Comparison of ENCODE assay signal across 11 cellular contexts in genomic region chr10:8026349-8027259, GRCh38. TPM values are rescaled to one million over a fixed set of nuclear protein-coding genes. Genes with fewer than 3 reads are reported as not detected.
A peak's percentile ranks its signal among the peaks of the same experiment; 100 is the strongest.
DNase-seq lines count a peak whose midpoint lies in the region; ATAC-seq and TF ChIP-seq lines count a peak whose summit lies in the region.
"Had no signal": no experiment of that assay in that cellular context is flagged by ENCODE, and none has a peak within 500 bp of the region (broad histone marks: within the 10 kb centered on the region; RNA-seq: fewer than 3 reads in every experiment).

No MANE protein-coding gene starts in this region.

- no peak for ATAC-seq in mucosa of descending colon

- H3K27me3 ChIP-seq in mesendoderm (ENCODE audit: insufficient read depth, low read length, poor library complexity) = no peaks in the 10 kb centered on the region

- no peak overlapping the region for H2BK15ac ChIP-seq in mesendoderm (replicated peaks; ENCODE audit: low read depth)

- TF ChIP-seq CTCF in HEK293 (tag by site-specific recombination; IDR thresholded peaks at IDR 0.05) (no peak), mucosa of descending colon (IDR thresholded peaks at IDR 0.05) (no peak)

- H2AK5ac ChIP-seq in mesendoderm (ENCODE audit: low read length) = no peak overlapping the region

- H3K4me1 ChIP-seq in HEK293 (ENCODE audit: control insufficient read depth, insufficient read depth, low read length) (no peaks in the 10 kb centered on the region), mesendoderm (ENCODE audit: control insufficient read depth, low read depth, low read length) (peaks cover 3% of the 10 kb centered on the region), mucosa of descending colon (ENCODE audit: low read depth) (no peaks in the 10 kb centered on the region)

- H3K27ac ChIP-seq in HEK293 (ENCODE audit: extremely low read depth, low read depth, low read length) = no peak overlapping the region
- H3K27ac ChIP-seq in mesendoderm (ENCODE audit: low read depth, low read length) = peak overlapping the region; percentile 40
- H3K27ac ChIP-seq: 22Rv1 had no signal

- H3K4me2 ChIP-seq in mesendoderm (ENCODE audit: low read length) = peak overlapping the region; percentile 12

- no peaks in the 10 kb centered on the region for H3K79me2 ChIP-seq in mesendoderm (ENCODE audit: control insufficient read depth, insufficient read depth, low read length)

- peaks cover 11% of the 10 kb centered on the region for H3K27me3 Mint-ChIP-seq in activated naive CD8-positive, alpha-beta T cell

- no peak overlapping the region for H2BK120ac ChIP-seq in mesendoderm (ENCODE audit: low read depth, low read length)

- H3K9me3 ChIP-seq in HEK293 (ENCODE audit: control insufficient read depth, insufficient read depth, low read depth, low read length) (no peaks in the 10 kb centered on the region), mucosa of descending colon (no peaks in the 10 kb centered on the region)

- POLR2A ChIA-PET in HEK293 (lab: Yijun Ruan, JAX) = interaction anchor here (0.6 kb wide), 1 partner anchor 78 kb away, joined by 5 read pairs; no protein-coding TSS in a partner anchor

- WGBS in mesendoderm (ENCODE audit: extremely low coverage, insufficient coverage, low lambda C conversion rate) = no CpG with 5 or more reads among the region's 17 CpGs

- intact Hi-C loops in mucosa of descending colon (cut with DNase I, micrococcal nuclease) = no loop called here

- no peak overlapping the region for H4K5ac ChIP-seq in mesendoderm (ENCODE audit: low read length)

- H3K4me3 Mint-ChIP-seq in activated naive CD8-positive, alpha-beta T cell = peak overlapping the region; percentile 61

- no peak overlapping the region for H3K4ac ChIP-seq in mesendoderm (ENCODE audit: low read depth, low read length)

- H3K36me3 ChIP-seq in HEK293 (ENCODE audit: control insufficient read depth in 2 of 2, insufficient read depth in 1 of 2, low read length in 2 of 2) (no peaks in the 10 kb centered on the region), mesendoderm (ENCODE audit: control insufficient read depth, insufficient read depth, low read length) (no peaks in the 10 kb centered on the region), mucosa of descending colon (ENCODE audit: low read depth) (no peaks in the 10 kb centered on the region)

- no peak overlapping the region for H3K9ac ChIP-seq in mesendoderm (ENCODE audit: low read length)

- H3K4me3 ChIP-seq in HEK293 (ENCODE audit: low read depth, low read length) = no peak overlapping the region
- H3K4me3 ChIP-seq in mesendoderm (ENCODE audit: low read length) = no peak overlapping the region
- no peak overlapping the region for H3K4me3 ChIP-seq in mucosa of descending colon

- peaks cover 1% of the 10 kb centered on the region for H3K36me3 Mint-ChIP-seq in activated naive CD8-positive, alpha-beta T cell

- H3K56ac ChIP-seq in mesendoderm (ENCODE audit: low read length) = peak overlapping the region; percentile 15

- peak; percentile 48 for DNase-seq in DMS53 (lab: John Stamatoyannopoulos, UW)
- DNase-seq in DMS53 treated with DMSO at 0.1 percent for 48 hours (lab: John Stamatoyannopoulos, UW; ENCODE audit: unreplicated experiment) = no peak
- DNase-seq in mesendoderm = peak; percentile 94
- no peak for DNase-seq in mucosa of descending colon
- no peak for DNase-seq in NOMO-1 (lab: John Stamatoyannopoulos, UW; ENCODE audit: unreplicated experiment in 2 of 2)
- no peak for DNase-seq in NCI-H187 treated with DMSO at 0.1 percent for 48 hours (lab: John Stamatoyannopoulos, UW)
- DNase-seq: NCI-H526 treated with DMSO at 0.1 percent for 48 hours had no signal

- H3K27ac Mint-ChIP-seq in activated naive CD8-positive, alpha-beta T cell = no peak overlapping the region

- no peak overlapping the region for H3K18ac ChIP-seq in mesendoderm (ENCODE audit: low read length)

- no peaks in the 10 kb centered on the region for H3K79me1 ChIP-seq in mesendoderm (ENCODE audit: low read length)

- CTCF ChIA-PET in HEK293 (lab: Yijun Ruan, JAX) = interaction anchor here (0.8 to 1.0 kb wide), 2 partner anchors 14 to 802 kb away, joined by 3 to 4 read pairs; no protein-coding TSS in a partner anchor

- peaks cover 3% of the 10 kb centered on the region for H3K4me1 Mint-ChIP-seq in activated naive CD8-positive, alpha-beta T cell (ENCODE audit: low read depth)

- H2BK5ac ChIP-seq in mesendoderm (ENCODE audit: low read length) = no peak overlapping the region

- H3K9me3 Mint-ChIP-seq in activated naive CD8-positive, alpha-beta T cell (ENCODE audit: low read depth) = no peaks in the 10 kb centered on the region

- no peak overlapping the region for H3K23ac ChIP-seq in mesendoderm (ENCODE audit: low read length)

- H4K8ac ChIP-seq in mesendoderm (ENCODE audit: low read depth, low read length) = no peak overlapping the region

TF ChIP-seq in HEK293, 187 proteins besides CTCF, POLR2A, EP300 and RAD21:
- TF ChIP-seq ZNF354C (tag by site-specific recombination; IDR thresholded peaks at IDR 0.05; ENCODE audit: borderline replicate concordance, low read depth) = no peak
- TF ChIP-seq ZNF670 (tag by site-specific recombination; IDR thresholded peaks at IDR 0.05; ENCODE audit: low read depth) = no peak
- TF ChIP-seq ZFP3 (tag by site-specific recombination; IDR thresholded peaks at IDR 0.05; ENCODE audit: low read depth) = no peak
- no peak for TF ChIP-seq SCRT1 (tag by site-specific recombination; IDR thresholded peaks at IDR 0.05; ENCODE audit: borderline replicate concordance)
- TF ChIP-seq SP3 (tag by site-specific recombination; IDR thresholded peaks at IDR 0.05) = 0 out of 2 replicates have a peak, but pooled peaks have one; percentile 21
- TF ChIP-seq ZNF311 (tag by site-specific recombination; IDR thresholded peaks at IDR 0.05; ENCODE audit: borderline replicate concordance) = no peak
- TF ChIP-seq ZNF654 (tag by site-specific recombination; IDR thresholded peaks at IDR 0.05; ENCODE audit: low read depth) = peak; percentile 6; the same call in 1 of the 2 replicates
- TF ChIP-seq WT1 (tag by site-specific recombination; IDR thresholded peaks at IDR 0.05) = 0 out of 2 replicates have a peak, but pooled peaks have one; percentile 28
- no peak for TF ChIP-seq ZBTB20 (tag by site-specific recombination; IDR thresholded peaks at IDR 0.05)
- peak; percentile 38; the same call in 1 of the 2 replicates for TF ChIP-seq FEZF1 (tag by site-specific recombination; IDR thresholded peaks at IDR 0.05)
- peak; percentile 51; the same call in 1 of the 2 replicates for TF ChIP-seq MZF1 (tag by site-specific recombination; IDR thresholded peaks at IDR 0.05; ENCODE audit: borderline replicate concordance)
- peak; percentile 79 for TF ChIP-seq PRDM10 (tag by site-specific recombination; IDR thresholded peaks at IDR 0.05)
- TF ChIP-seq, protein P1, sequence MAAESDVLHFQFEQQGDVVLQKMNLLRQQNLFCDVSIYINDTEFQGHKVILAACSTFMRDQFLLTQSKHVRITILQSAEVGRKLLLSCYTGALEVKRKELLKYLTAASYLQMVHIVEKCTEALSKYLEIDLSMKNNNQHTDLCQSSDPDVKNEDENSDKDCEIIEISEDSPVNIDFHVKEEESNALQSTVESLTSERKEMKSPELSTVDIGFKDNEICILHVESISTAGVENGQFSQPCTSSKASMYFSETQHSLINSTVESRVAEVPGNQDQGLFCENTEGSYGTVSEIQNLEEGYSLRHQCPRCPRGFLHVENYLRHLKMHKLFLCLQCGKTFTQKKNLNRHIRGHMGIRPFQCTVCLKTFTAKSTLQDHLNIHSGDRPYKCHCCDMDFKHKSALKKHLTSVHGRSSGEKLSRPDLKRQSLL (tag by site-specific recombination; IDR thresholded peaks at IDR 0.05) = 0 out of 2 replicates have a peak, but pooled peaks have one; percentile 43

RNA-seq across cellular contexts. Expression of gene GATA3, which starts 27.9 kb away (rescaled TPM):
- 7.2 TPM for polyA plus RNA-seq in mesendoderm (2013, experiment 1 of 2)
- polyA plus RNA-seq in mesendoderm (2013, experiment 2 of 2) = 6.2 TPM
- under 1 TPM; 0.47 to 0.87 (median 0.55) TPM for total RNA-seq in mucosa of descending colon
- polyA plus RNA-seq: neural cell had no signal

Comparison
In these comparisons a context has a peak if more than half of its experiments do, and no peak if none do; other contexts are left out.
1. DNase-seq: peak in DMS53 (single experiment) and mesendoderm (single experiment); none in DMS53 treated with DMSO at 0.1 percent for 48 hours (single experiment), mucosa of descending colon (0 of 3), NOMO-1 (0 of 2) and NCI-H187 treated with DMSO at 0.1 percent for 48 hours (single experiment).